ENCODE assay signal across 8 cellular contexts in genomic region chr15:28935316-28935715, GRCh38. TPM values are rescaled to one million over a fixed set of nuclear protein-coding genes. Genes with fewer than 3 reads are reported as not detected.
DNase-seq lines count a peak whose midpoint lies in the region; ATAC-seq lines count a peak whose summit lies in the region.

No MANE protein-coding gene starts in this region.

- H3K14ac ChIP-seq in mesenchymal stem cell (ENCODE audit: low read length in 2 of 2) = no peak overlapping the region

- POLR2A ChIA-PET in CD4-positive, alpha-beta memory T cell (lab: Charles Lee; ENCODE audit: partially characterized antibody) = interaction anchor here (1.1 kb wide), 1 partner anchor 103 kb away, joined by 4 read pairs; no protein-coding TSS in a partner anchor

- no peaks in the 10 kb centered on the region for H3K9me3 ChIP-seq in CD4-positive, alpha-beta memory T cell (ENCODE audit: control insufficient read depth in 1 of 2, low read length in 2 of 2)
- H3K9me3 ChIP-seq in Karpas-422 (ENCODE audit: low read length) = no peaks in the 10 kb centered on the region
- no peaks in the 10 kb centered on the region for H3K9me3 ChIP-seq in mesenchymal stem cell (ENCODE audit: control insufficient read depth, low read length)

- H2BK12ac ChIP-seq in mesenchymal stem cell (ENCODE audit: low read length in 2 of 2) = no peak overlapping the region

- no peaks in the 10 kb centered on the region for H3K79me2 ChIP-seq in Karpas-422 (ENCODE audit: low read length)

- no peaks in the 10 kb centered on the region for H3K36me3 ChIP-seq in CD4-positive, alpha-beta memory T cell (ENCODE audit: insufficient read depth, low read length)
- no peaks in the 10 kb centered on the region for H3K36me3 ChIP-seq in Karpas-422 (ENCODE audit: insufficient read depth, low read length)
- H3K36me3 ChIP-seq in mesenchymal stem cell (ENCODE audit: control insufficient read depth in 1 of 2, insufficient read depth in 2 of 2, low read depth in 1 of 2, low read length in 2 of 2) = no peaks in the 10 kb centered on the region

- no peak overlapping the region for H3K23ac ChIP-seq in mesenchymal stem cell (ENCODE audit: low read length in 2 of 2)

- intact Hi-C loops in CD4-positive, alpha-beta memory T cell (cut with micrococcal nuclease) = loop anchor here (1.0 kb wide), 1 partner anchor 40 kb away; no protein-coding TSS in a partner anchor

- no peak overlapping the region for H2AK5ac ChIP-seq in mesenchymal stem cell (ENCODE audit: low read length, severe bottlenecking)

- peaks cover 51% of the 10 kb centered on the region for H3K4me1 ChIP-seq in CD4-positive, alpha-beta memory T cell (ENCODE audit: insufficient read depth, low read length)
- H3K4me1 ChIP-seq in Karpas-422 (ENCODE audit: low read length) (no peaks in the 10 kb centered on the region), mesenchymal stem cell (ENCODE audit: control insufficient read depth, insufficient read depth, low read depth, low read length) (peaks cover 6% of the 10 kb centered on the region)

- H2BK120ac ChIP-seq in mesenchymal stem cell (ENCODE audit: low read depth, low read length) = no peak overlapping the region

- no peak overlapping the region for H3K4me2 ChIP-seq in Karpas-422 (ENCODE audit: low read depth, low read length, poor library complexity, severe bottlenecking)
- H3K4me2 ChIP-seq in mesenchymal stem cell (ENCODE audit: low read length, poor library complexity, severe bottlenecking) = no peak overlapping the region

- H3K36me3 Mint-ChIP-seq in CD4-positive, alpha-beta memory T cell = peaks cover 0 to 4% of the 10 kb centered on the region in 2 donors

- H3K27ac Mint-ChIP-seq in CD4-positive, alpha-beta memory T cell = peak overlapping the region in 4 of 7 donors; percentile 43 to 89 (median 70)

- H4K8ac ChIP-seq in mesenchymal stem cell (ENCODE audit: low read length) = no peak overlapping the region

- H3K9me2 ChIP-seq in Karpas-422 (replicated peaks; ENCODE audit: insufficient read depth, low read length) = no peaks in the 10 kb centered on the region

- H2BK15ac ChIP-seq in mesenchymal stem cell (ENCODE audit: low read depth, poor library complexity, severe bottlenecking) = no peak overlapping the region

- peak overlapping the region in 3 of 8 donors; percentile 11 to 18 (median 18) for H3K4me3 Mint-ChIP-seq in CD4-positive, alpha-beta memory T cell

- no peak overlapping the region for H3K27ac ChIP-seq in CD4-positive, alpha-beta memory T cell (ENCODE audit: low read depth, low read length)
- no peak overlapping the region for H3K27ac ChIP-seq in Karpas-422 (ENCODE audit: low read length)
- no peak overlapping the region for H3K27ac ChIP-seq in mesenchymal stem cell (ENCODE audit: low read length, poor library complexity, severe bottlenecking)

- H4K20me1 ChIP-seq in Karpas-422 (ENCODE audit: insufficient read depth, low read depth, low read length) = no peaks in the 10 kb centered on the region

- peaks cover 0 to 4% (median 0%) of the 10 kb centered on the region in 8 donors for H3K9me3 Mint-ChIP-seq in CD4-positive, alpha-beta memory T cell

- CTCF ChIA-PET in CD4-positive, alpha-beta memory T cell (lab: Charles Lee; ENCODE audit: partially characterized antibody) = interaction anchor here (0.6 to 2.1 kb wide), 11 partner anchors 10 to 169 kb away, joined by 3 to 9 read pairs (median 3); no protein-coding TSS in a partner anchor

- H3K4me3 ChIP-seq in CD4-positive, alpha-beta memory T cell (ENCODE audit: low read length in 2 of 2) = no peak overlapping the region
- H3K4me3 ChIP-seq in Karpas-422 (ENCODE audit: low read length) (no peak overlapping the region), mesenchymal stem cell (ENCODE audit: insufficient read depth in 1 of 2, low read depth in 1 of 2, low read length in 2 of 2) (no peak overlapping the region)

- 81% methylated on average over 4 of the region's 6 CpGs for WGBS in mesenchymal stem cell

- ATAC-seq in GM21723 (IDR thresholded peaks at IDR 0.05; ENCODE audit: unreplicated experiment) (no peak), HG02763 (IDR thresholded peaks at IDR 0.05; ENCODE audit: unreplicated experiment) (no peak)

- no peak for DNase-seq in CD4-positive, alpha-beta memory T cell
- DNase-seq in Karpas-422 = peak; percentile 77
- DNase-seq in activated T-cell treated with anti-CD3 and anti-CD28 coated beads for 1 hour (ENCODE audit: low read depth) = peak; percentile 45
- peak; percentile 31 for DNase-seq in mesenchymal stem cell
- no peak for DNase-seq in dedifferentiated amniotic fluid mesenchymal stem cell (ENCODE audit: extremely low spot score)
- no peak for DNase-seq in C1 segment of cervical spinal cord (lab: John Stamatoyannopoulos, UW)

- peak overlapping the region in 1 of 2 experiments; percentile 25 for H3K4ac ChIP-seq in mesenchymal stem cell (ENCODE audit: low read depth in 1 of 2, low read length in 2 of 2)

- H3K79me1 ChIP-seq in mesenchymal stem cell (replicated peaks; ENCODE audit: low read length, poor library complexity, severe bottlenecking) = peaks cover 9% of the 10 kb centered on the region

- no peak overlapping the region for H4K91ac ChIP-seq in mesenchymal stem cell (ENCODE audit: low read length)

- H3K27me3 Mint-ChIP-seq in CD4-positive, alpha-beta memory T cell = no peaks in the 10 kb centered on the region

- H3K9ac ChIP-seq in Karpas-422 (ENCODE audit: low read length) (no peak overlapping the region), mesenchymal stem cell (ENCODE audit: low read length) (no peak overlapping the region)

- H3K27me3 ChIP-seq in CD4-positive, alpha-beta memory T cell (ENCODE audit: insufficient read depth, low read length) = no peaks in the 10 kb centered on the region
- H3K27me3 ChIP-seq in Karpas-422 (ENCODE audit: low read length) (no peaks in the 10 kb centered on the region), mesenchymal stem cell (ENCODE audit: control insufficient read depth in 1 of 2, insufficient read depth in 1 of 2, low read length in 2 of 2) (peaks cover 0 to 10% of the 10 kb centered on the region in 2 experiments)

- peak overlapping the region in 1 of 2 experiments; percentile 28 for H3K18ac ChIP-seq in mesenchymal stem cell (ENCODE audit: low read depth in 1 of 2, low read length in 2 of 2)

- H2AFZ ChIP-seq in Karpas-422 (ENCODE audit: low read length) = no peak overlapping the region
- no peak overlapping the region for H2AFZ ChIP-seq in mesenchymal stem cell (ENCODE audit: low read depth, low read length)

- H2BK5ac ChIP-seq in mesenchymal stem cell (ENCODE audit: low read depth, low read length, poor library complexity, severe bottlenecking) = no peak overlapping the region

- peaks cover 34 to 75% (median 56%) of the 10 kb centered on the region in 4 donors for H3K4me1 Mint-ChIP-seq in CD4-positive, alpha-beta memory T cell

RNA-seq across cellular contexts. Expression of gene APBA2, which starts 49.5 kb away (rescaled TPM):
- total RNA-seq in CD4-positive, alpha-beta memory T cell = 10 to 100 TPM; 52.4 to 57.3 TPM
- polyA plus RNA-seq in CD4-positive, alpha-beta memory T cell = 10 to 100 TPM; 11.1 to 28.4 TPM
- total RNA-seq in Karpas-422 (2014; rRNA removed; shearing (Covaris generic); ENCODE audit: low replicate concordance) = not detected in 2 replicates
- polyA plus RNA-seq in mesenchymal stem cell (2013, experiment 1 of 2) = 22.0 TPM
- 21.3 TPM for polyA plus RNA-seq in mesenchymal stem cell (2013, experiment 2 of 2)

Comparison
In these comparisons a context has a peak if more than half of its experiments do, and no peak if none do; other contexts are left out.
1. DNase-seq: peak in Karpas-422 (single experiment), activated T-cell treated with anti-CD3 and anti-CD28 coated beads for 1 hour (single experiment) and mesenchymal stem cell (single experiment); none in CD4-positive, alpha-beta memory T cell (0 of 5), dedifferentiated amniotic fluid mesenchymal stem cell (single experiment) and C1 segment of cervical spinal cord (0 of 14).
2. RNA of gene APBA2, which starts 49.5 kb away (total RNA-seq): 52.4 to 57.3 TPM in CD4-positive, alpha-beta memory T cell; not detected in Karpas-422; every median in the first group is over 10 times any median in the second.